In the genomic region with DNA sequence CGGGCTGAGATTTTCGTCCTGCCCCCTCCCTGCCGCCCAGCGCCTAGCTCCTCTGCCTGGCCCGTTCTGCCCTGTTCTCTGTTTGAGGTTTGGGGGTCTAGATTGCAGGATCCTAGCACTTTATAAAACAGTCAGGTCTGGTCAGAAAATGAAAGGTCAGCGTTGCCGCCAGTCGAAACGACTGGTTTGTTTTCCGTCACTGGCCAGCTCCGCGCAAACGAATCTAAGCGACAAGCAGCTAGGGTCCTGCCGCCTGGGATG, we compare ENCODE assay signal across 9 cellular contexts. TPM values are rescaled to one million over a fixed set of nuclear protein-coding genes. Genes with fewer than 3 reads are reported as not detected.
DNase-seq lines count a peak whose midpoint lies in the region; ATAC-seq, FAIRE-seq and TF ChIP-seq lines count a peak whose summit lies in the region.
"Had no signal": no experiment of that assay in that cellular context is flagged by ENCODE, and none has a peak within 500 bp of the region (broad histone marks: within the 10 kb centered on the region; RNA-seq: fewer than 3 reads in every experiment).

No MANE protein-coding gene starts in this region.

- peaks cover 16% of the 10 kb centered on the region for H3K9me3 ChIP-seq in KOPT-K1 (ENCODE audit: insufficient read depth, low read length, poor library complexity, severe bottlenecking)

- FAIRE-seq in D721Med (lab: Jason Lieb, UNC), result no peak
- FAIRE-seq: frontal cortex had no signal

- H3K4me3 ChIP-seq in epithelial cell of proximal tubule (ENCODE audit: low read depth, low read length), result peak overlapping the region; percentile 8

- peaks cover 37% of the 10 kb centered on the region for H3K4me1 Mint-ChIP-seq in CD14-positive monocyte
- peaks cover 45% of the 10 kb centered on the region for H3K4me1 Mint-ChIP-seq in neural crest cell

- peak overlapping the region; percentile 98 for H3K27ac ChIP-seq in KOPT-K1 (ENCODE audit: low read depth, low read length, poor library complexity, severe bottlenecking)

- no peak for ATAC-seq in HG03571 (IDR thresholded peaks at IDR 0.05; ENCODE audit: unreplicated experiment)
- no peak for ATAC-seq in GM18861 (IDR thresholded peaks at IDR 0.05; ENCODE audit: unreplicated experiment)

- H3K27ac Mint-ChIP-seq in CD14-positive monocyte (no peak overlapping the region), neural crest cell (ENCODE audit: unreplicated experiment) (no peak overlapping the region)

- H3K36me3 Mint-ChIP-seq in CD14-positive monocyte (peaks cover 4 to 16% of the 10 kb centered on the region in 2 donors), neural crest cell (ENCODE audit: low read depth) (peaks cover 3% of the 10 kb centered on the region)

- H3K9me3 Mint-ChIP-seq in CD14-positive monocyte (peaks cover 0 to 10% (median 4%) of the 10 kb centered on the region in 7 donors), neural crest cell (no peaks in the 10 kb centered on the region)

- intact Hi-C loops in CD14-positive monocyte (cut with micrococcal nuclease), result loop anchor here in 1 of 2 donors (10.0 kb wide), 1 partner anchor 178 kb away; no protein-coding TSS in a partner anchor

- peaks cover 56% of the 10 kb centered on the region for H3K36me3 ChIP-seq in KOPT-K1 (ENCODE audit: insufficient read depth, low read length)

- TF ChIP-seq CTCF in CD14-positive monocyte (IDR thresholded peaks at IDR 0.05) (no peak), epithelial cell of proximal tubule (conservative IDR thresholded peaks at IDR 0.05; ENCODE audit: low read depth, low read length) (no peak), neural crest cell (conservative IDR thresholded peaks at IDR 0.05) (no peak), D721Med (IDR thresholded peaks at IDR 0.05; ENCODE audit: insufficient read depth, missing control alignments) (no peak)

- H3K4me3 Mint-ChIP-seq in CD14-positive monocyte (peak overlapping the region; percentile 95 to 98), neural crest cell (peak overlapping the region; percentile 72)

- DNase-seq in CD14-positive monocyte (ENCODE audit: low spot score) (no peak), epithelial cell of proximal tubule (ENCODE audit: low read depth) (no peak), neural crest cell (ENCODE audit: low read depth, low spot score) (peak; percentile 24), OCI-M1 (lab: John Stamatoyannopoulos, UW) (no peak), D721Med (ENCODE audit: insufficient read length, low spot score) (no peak)

- H3K27me3 Mint-ChIP-seq in CD14-positive monocyte (ENCODE audit: low read depth in 3 of 3) (peaks cover 27 to 41% (median 31%) of the 10 kb centered on the region in 3 donors), neural crest cell (ENCODE audit: low read depth) (peaks cover 96% of the 10 kb centered on the region)

RNA-seq across cellular contexts. Expression of gene GFI1, which starts 4.4 kb away (rescaled TPM):
- polyA plus RNA-seq in CD14-positive monocyte, result not detected
- total RNA-seq in epithelial cell of proximal tubule (0.12 and 0.14 TPM in 2 replicates), neural crest cell (0.11 and 0.16 TPM in 2 replicates)
- total RNA-seq: frontal cortex had no signal
